Comparison of ENCODE assay signal across 34 cellular contexts in genomic region chr20:49558826-49559225, GRCh38. TPM values are rescaled to one million over a fixed set of nuclear protein-coding genes. Genes with fewer than 3 reads are reported as not detected.
DNase-seq lines count a peak whose midpoint lies in the region; ATAC-seq and TF ChIP-seq lines count a peak whose summit lies in the region.
"Had no signal": no experiment of that assay in that cellular context is flagged by ENCODE, and none has a peak within 500 bp of the region (broad histone marks: within the 10 kb centered on the region; RNA-seq: fewer than 3 reads in every experiment).

No MANE protein-coding gene starts in this region.

- peaks cover 87% of the 10 kb centered on the region for H3K4me1 Mint-ChIP-seq in chondrocyte (ENCODE audit: low read depth)
- peaks cover 21% of the 10 kb centered on the region for H3K4me1 Mint-ChIP-seq in GM23338
- H3K4me1 Mint-ChIP-seq: activated naive CD8-positive, alpha-beta T cell treated with anti-CD3 and anti-CD28 coated beads for 36 hours; CD4-positive, CD25-positive, alpha-beta regulatory T cell had no signal

- no peak overlapping the region for H3K23ac ChIP-seq in mesendoderm (ENCODE audit: low read length)

- H3K27me3 Mint-ChIP-seq in chondrocyte (ENCODE audit: low read depth): no peaks in the 10 kb centered on the region
- H3K27me3 Mint-ChIP-seq in GM23338 (ENCODE audit: insufficient read depth, low read depth, poor library complexity): peaks cover 8% of the 10 kb centered on the region

- TF ChIP-seq POLR2A in transverse colon (IDR thresholded peaks at IDR 0.05): no peak
- TF ChIP-seq POLR2A in tibial nerve (IDR thresholded peaks at IDR 0.05): no peak

- H3F3A ChIP-seq in GM23338 (replicated peaks; ENCODE audit: low read depth): no peaks in the 10 kb centered on the region

- peaks cover 7% of the 10 kb centered on the region for H3K36me3 Mint-ChIP-seq in chondrocyte (ENCODE audit: low read depth)
- peaks cover 51% of the 10 kb centered on the region for H3K36me3 Mint-ChIP-seq in GM23338 (ENCODE audit: low read depth)
- H3K36me3 Mint-ChIP-seq: activated naive CD8-positive, alpha-beta T cell treated with anti-CD3 and anti-CD28 coated beads for 36 hours; CD4-positive, CD25-positive, alpha-beta regulatory T cell; natural killer cell treated with Interleukin-12 subunit alpha and Interleukin-12 subunit beta and Interleukin-15 and Interleukin-18, amount 100 ng/mL, for 72 hours had no signal

- H3K4ac ChIP-seq in mesendoderm (ENCODE audit: low read depth, low read length): no peak overlapping the region

- no peaks in the 10 kb centered on the region for H3K27me3 ChIP-seq in mesendoderm (ENCODE audit: insufficient read depth, low read length, poor library complexity)
- H3K27me3 ChIP-seq in transverse colon: peaks cover 23% of the 10 kb centered on the region
- H3K27me3 ChIP-seq in GM23338 (ENCODE audit: insufficient read depth): no peaks in the 10 kb centered on the region
- peaks cover 0 to 5% of the 10 kb centered on the region in 2 donors for H3K27me3 ChIP-seq in tibial nerve

- no peak overlapping the region for H3K9ac ChIP-seq in mesendoderm (ENCODE audit: low read length)
- H3K9ac ChIP-seq: KMS-11 had no signal

- H3K9me3 Mint-ChIP-seq in chondrocyte (ENCODE audit: low read depth) (no peaks in the 10 kb centered on the region), GM23338 (peaks cover 29% of the 10 kb centered on the region)
- H3K9me3 Mint-ChIP-seq: dendritic cell treated with granulocyte-macrophage colony-stimulating factor and Interleukin-4, amounts not matched to agents 40 ng/mL and 50 ng/mL, for 4 days; natural killer cell treated with Interleukin-12 subunit alpha and Interleukin-12 subunit beta and Interleukin-15 and Interleukin-18, amount 100 ng/mL, for 72 hours had no signal

- no CpG with 5 or more reads among the region's 8 CpGs for WGBS in mesendoderm (ENCODE audit: extremely low coverage, insufficient coverage, low lambda C conversion rate)
- WGBS in transverse colon (ENCODE audit: low coverage in 1 of 2), 2 donors: 63 to 65% methylated on average over 3 to 8 of the region's 8 CpGs
- WGBS in tibial nerve, 2 donors: 76 to 78% methylated on average over 8 of the region's 8 CpGs

- H3K79me1 ChIP-seq in mesendoderm (ENCODE audit: low read length): peaks cover 7% of the 10 kb centered on the region

- H3K36me3 ChIP-seq in mesendoderm (ENCODE audit: control insufficient read depth, insufficient read depth, low read length) (no peaks in the 10 kb centered on the region), transverse colon (no peaks in the 10 kb centered on the region), GM23338 (ENCODE audit: insufficient read depth) (peaks cover 6% of the 10 kb centered on the region; the same call in 1 of the 2 replicates), tibial nerve (no peaks in the 10 kb centered on the region)
- H3K36me3 ChIP-seq: lower lobe of right lung had no signal

- no peak for ATAC-seq in GM23338
- ATAC-seq: activated CD8-positive, alpha-beta T cell treated with anti-CD3 and anti-CD28 coated beads for 36 hours; esophagus mucosa; lower lobe of right lung; mucosa of descending colon; natural killer cell treated with Interleukin-12 subunit alpha and Interleukin-12 subunit beta and Interleukin-15 and Interleukin-18, amount 100 ng/mL, for 72 hours had no signal

- H3K4me3 ChIP-seq in mesendoderm (ENCODE audit: low read length) (no peak overlapping the region), transverse colon (no peak overlapping the region), GM23338 (no peak overlapping the region), tibial nerve (no peak overlapping the region)
- H3K4me3 ChIP-seq: lower lobe of right lung, mucosa of descending colon, PC-9, psoas muscle had no signal

- no peak overlapping the region for H4K8ac ChIP-seq in mesendoderm (ENCODE audit: low read depth, low read length)

- in situ Hi-C loops in transverse colon (cut with MboI; ENCODE audit: low pct_ligation_motif_present in 1 of 4, low pct_unique_long_range_greater_than_20kb in 1 of 4, low sequenced_read_pairs in 3 of 4): no loop called here

- no peaks in the 10 kb centered on the region; the same call in 1 of the 2 replicates for H4K20me1 ChIP-seq in GM23338 (replicated peaks; ENCODE audit: insufficient read depth)

- H2AFZ ChIP-seq in GM23338: no peak overlapping the region
- H2AFZ ChIP-seq: PC-9 had no signal

- H3K27ac Mint-ChIP-seq in chondrocyte (ENCODE audit: unreplicated experiment): peak overlapping the region; percentile 96
- no peak overlapping the region for H3K27ac Mint-ChIP-seq in GM23338
- H3K27ac Mint-ChIP-seq: activated CD8-positive, alpha-beta T cell treated with anti-CD3 and anti-CD28 coated beads for 36 hours; activated naive CD8-positive, alpha-beta T cell treated with anti-CD3 and anti-CD28 coated beads for 36 hours; CD4-positive, CD25-positive, alpha-beta regulatory T cell; dendritic cell treated with granulocyte-macrophage colony-stimulating factor and Interleukin-4, amounts not matched to agents 40 ng/mL and 50 ng/mL, for 4 days; T-helper 2 cell treated with Interferon-gamma antibody and Interleukin-4, amounts not matched to agents 5 μg/mL and 100 μg/mL, for 36 hours had no signal

- no peaks in the 10 kb centered on the region for H3K9me2 ChIP-seq in GM23338 (ENCODE audit: insufficient read depth)

- no peak overlapping the region for H4K5ac ChIP-seq in mesendoderm (ENCODE audit: low read length)

- no peak overlapping the region for H2AK5ac ChIP-seq in mesendoderm (ENCODE audit: low read length)

- H3K9me3 ChIP-seq in transverse colon: no peaks in the 10 kb centered on the region
- H3K9me3 ChIP-seq in tibial nerve: no peaks in the 10 kb centered on the region
- H3K9me3 ChIP-seq: lower lobe of right lung, mucosa of descending colon, psoas muscle had no signal

- H3K4me3 Mint-ChIP-seq in chondrocyte (ENCODE audit: unreplicated experiment) (no peak overlapping the region), GM23338 (no peak overlapping the region)
- H3K4me3 Mint-ChIP-seq: activated CD8-positive, alpha-beta T cell treated with anti-CD3 and anti-CD28 coated beads for 36 hours; activated naive CD8-positive, alpha-beta T cell treated with anti-CD3 and anti-CD28 coated beads for 36 hours; CD4-positive, CD25-positive, alpha-beta regulatory T cell; dendritic cell treated with granulocyte-macrophage colony-stimulating factor and Interleukin-4, amounts not matched to agents 40 ng/mL and 50 ng/mL, for 4 days; natural killer cell treated with Interleukin-12 subunit alpha and Interleukin-12 subunit beta and Interleukin-15 and Interleukin-18, amount 100 ng/mL, for 72 hours; T-helper 2 cell treated with Interferon-gamma antibody and Interleukin-4, amounts not matched to agents 5 μg/mL and 100 μg/mL, for 36 hours had no signal

- no peak for TF ChIP-seq CTCF in chondrocyte (IDR thresholded peaks at IDR 0.05)
- no peak for TF ChIP-seq CTCF in transverse colon (IDR thresholded peaks at IDR 0.05)
- no peak for TF ChIP-seq CTCF in GM23338 (conservative IDR thresholded peaks at IDR 0.05; ENCODE audit: low read depth in 2 of 2)
- TF ChIP-seq CTCF in tibial nerve (IDR thresholded peaks at IDR 0.05): no peak

- H2BK5ac ChIP-seq in mesendoderm (ENCODE audit: low read length): no peak overlapping the region

- H3K79me2 ChIP-seq in mesendoderm (ENCODE audit: control insufficient read depth, insufficient read depth, low read length) (peaks cover 2% of the 10 kb centered on the region), GM23338 (replicated peaks; ENCODE audit: insufficient read depth) (peaks cover 25% of the 10 kb centered on the region)

- H3K4me1 ChIP-seq in mesendoderm (ENCODE audit: control insufficient read depth, low read depth, low read length) (peaks cover 5% of the 10 kb centered on the region), transverse colon (peaks cover 0 to 7% (median 0%) of the 10 kb centered on the region in 4 donors), GM23338 (ENCODE audit: insufficient read depth) (peaks cover 13% of the 10 kb centered on the region), tibial nerve (peaks cover 0 to 55% (median 14%) of the 10 kb centered on the region in 4 donors)

- H3K4me2 ChIP-seq in mesendoderm (ENCODE audit: low read length): no peak overlapping the region
- no peak overlapping the region for H3K4me2 ChIP-seq in GM23338
- H3K4me2 ChIP-seq: KMS-11, PC-9 had no signal

- no peak for TF ChIP-seq EP300 in transverse colon (IDR thresholded peaks at IDR 0.05; ENCODE audit: low read depth)
- TF ChIP-seq EP300 in tibial nerve (IDR thresholded peaks at IDR 0.05): no peak

- no peak overlapping the region for H3K56ac ChIP-seq in mesendoderm (ENCODE audit: low read length)

- no peak overlapping the region for H3K27ac ChIP-seq in mesendoderm (ENCODE audit: low read depth, low read length)
- peak overlapping the region in 3 of 4 donors; percentile 53 to 87 (median 58) for H3K27ac ChIP-seq in transverse colon
- H3K27ac ChIP-seq in GM23338 (ENCODE audit: low read depth): no peak overlapping the region
- H3K27ac ChIP-seq in tibial nerve: peak overlapping the region in 2 of 4 donors; percentile 53 to 55
- H3K27ac ChIP-seq: KMS-11, lower lobe of right lung, PC-9 had no signal

- no peak overlapping the region for H2BK15ac ChIP-seq in mesendoderm (replicated peaks; ENCODE audit: low read depth)

- H3K18ac ChIP-seq in mesendoderm (ENCODE audit: low read length): no peak overlapping the region

- DNase-seq in activated effector memory CD4-positive, alpha-beta T cell treated with anti-CD3 and anti-CD28 coated beads, Interleukin-2, amount 50 U/mL, for 16 hours: peak; percentile 2
- no peak for DNase-seq in activated effector memory CD4-positive, alpha-beta T cell treated with Interleukin-2 at 50 U/mL for 16 hours
- DNase-seq in chondrocyte (ENCODE audit: low spot score) (no peak), mesendoderm (peak; percentile 85), transverse colon (peak; percentile 1), GM23338 (ENCODE audit: low spot score) (no peak), tibial nerve (ENCODE audit: low spot score in 2 of 2) (no peak), NCI-H748 (lab: John Stamatoyannopoulos, UW; ENCODE audit: unreplicated experiment) (no peak)
- DNase-seq: 8988T; activated CD8-positive, alpha-beta T cell treated with anti-CD3 and anti-CD28 coated beads for 36 hours; activated naive CD8-positive, alpha-beta T cell treated with anti-CD3 and anti-CD28 coated beads for 36 hours; activated T-cell treated with anti-CD3 and anti-CD28 coated beads for 4 hours; Calu3; CD4-positive, CD25-positive, alpha-beta regulatory T cell; central memory CD4-positive, alpha-beta T cell; foreskin melanocyte; kidney glomerular epithelial cell; lower lobe of right lung; mucosa of descending colon; NCI-H1417 treated with DMSO at 0.1 percent for 48 hours; NCI-H2081 treated with DMSO at 0.1 percent for 48 hours; NCI-H2227 treated with DMSO at 0.1 percent for 48 hours; NCI-H526; NK-92 treated with Interleukin-12 subunit alpha and Interleukin-12 subunit beta, amount 100 ng/mL, for 24 hours; occipital lobe; PC-9; psoas muscle; SHP77 treated with DMSO at 0.1 percent for 48 hours; stimulated activated CD4-positive, alpha-beta T cell treated with anti-CD3 and anti-CD28 coated beads, Interleukin-4, amount 100 ng/mL, for 1 hour had no signal

- intact Hi-C loops in transverse colon (cut with DNase I; ENCODE audit: low total_unique reads): no loop called here

- no peak overlapping the region for H2BK120ac ChIP-seq in mesendoderm (ENCODE audit: low read depth, low read length)

RNA-seq across cellular contexts. Expression of gene PTGIS, which starts 9.1 kb away (rescaled TPM):
- total RNA-seq in chondrocyte (88.7 to 165 TPM (median 91.5 TPM) in 3 replicates), transverse colon (10 to 100 TPM in 3 of 4 donors, 1 to 10 TPM in 1; 9.4 to 22.3 (median 15.6) TPM), tibial nerve (10 to 100 TPM; 31.5 to 92.4 (median 47.5) TPM)
- 13.1 TPM for polyA plus RNA-seq in mesendoderm (2013, experiment 1 of 2)
- 13.0 TPM for polyA plus RNA-seq in mesendoderm (2013, experiment 2 of 2)
- total RNA-seq in GM23338 (2014; rRNA removed; shearing (Covaris generic)): 28.7 and 29.0 TPM in 2 replicates
- 6.6 and 7.5 TPM in 2 replicates for polyA plus RNA-seq in GM23338 (2016; fragmentation: Nextera tagmentation; extraction: Ambion mirVana)
- total RNA-seq: CD4-positive, CD25-positive, alpha-beta regulatory T cell had no signal
- polyA plus RNA-seq: CD4-positive, CD25-positive, alpha-beta regulatory T cell had no signal

Comparison
In these comparisons a context has a peak if more than half of its experiments do, and no peak if none do; other contexts are left out.
1. DNase-seq: peak in activated effector memory CD4-positive, alpha-beta T cell treated with anti-CD3 and anti-CD28 coated beads, Interleukin-2, amount 50 U/mL, for 16 hours (single experiment), mesendoderm (single experiment) and transverse colon (single experiment); none in activated effector memory CD4-positive, alpha-beta T cell treated with Interleukin-2 at 50 U/mL for 16 hours (single experiment), chondrocyte (single experiment), GM23338 (single experiment), tibial nerve (0 of 2) and NCI-H748 (single experiment).
2. H3K27ac ChIP-seq: peak in transverse colon (3 of 4); none in mesendoderm (single experiment) and GM23338 (single experiment).